In the genomic region with DNA sequence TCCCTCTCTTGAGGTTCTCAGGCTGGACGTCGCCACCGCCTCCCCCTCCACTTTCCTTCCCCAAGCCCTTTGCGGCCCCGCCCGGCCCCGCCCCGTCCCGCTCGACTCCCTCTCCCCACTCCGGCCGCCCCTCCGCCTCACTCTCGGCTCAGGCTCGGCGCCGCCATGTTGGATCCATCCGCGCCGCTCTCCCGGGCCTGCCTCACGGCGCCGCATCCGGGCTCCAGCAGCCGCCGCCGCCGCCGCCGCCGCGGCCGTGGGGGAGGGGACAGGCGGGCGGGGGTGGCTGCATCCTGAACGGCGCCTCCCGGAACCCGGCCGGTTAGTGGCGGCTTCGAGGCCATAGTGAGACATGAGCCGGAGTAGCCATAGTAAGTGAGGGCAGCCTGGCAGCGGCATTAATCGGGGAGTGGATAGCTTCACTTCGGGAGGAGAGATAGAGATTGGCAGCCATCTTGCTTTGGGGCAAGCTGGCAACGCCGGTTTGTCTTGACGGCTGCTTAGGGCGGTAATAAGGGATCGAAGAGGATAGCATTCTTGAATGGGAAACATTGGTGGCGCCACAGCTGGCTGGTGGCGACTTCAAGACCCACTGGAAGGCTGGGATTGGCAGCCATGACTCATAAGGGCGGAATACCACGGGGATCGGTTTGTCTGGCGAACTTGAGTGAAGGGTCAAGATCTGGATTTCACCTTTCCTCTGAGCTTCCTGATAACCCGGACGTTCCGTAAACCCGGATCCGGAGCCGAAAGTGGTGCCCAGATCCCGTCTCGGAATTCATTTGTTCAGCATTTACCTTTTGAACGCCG, we compare ENCODE assay signal across 8 cellular contexts. TPM values are rescaled to one million over a fixed set of nuclear protein-coding genes. Genes with fewer than 3 reads are reported as not detected.
DNase-seq lines count a peak whose midpoint lies in the region; TF ChIP-seq lines count a peak whose summit lies in the region.

A gene with protein sequence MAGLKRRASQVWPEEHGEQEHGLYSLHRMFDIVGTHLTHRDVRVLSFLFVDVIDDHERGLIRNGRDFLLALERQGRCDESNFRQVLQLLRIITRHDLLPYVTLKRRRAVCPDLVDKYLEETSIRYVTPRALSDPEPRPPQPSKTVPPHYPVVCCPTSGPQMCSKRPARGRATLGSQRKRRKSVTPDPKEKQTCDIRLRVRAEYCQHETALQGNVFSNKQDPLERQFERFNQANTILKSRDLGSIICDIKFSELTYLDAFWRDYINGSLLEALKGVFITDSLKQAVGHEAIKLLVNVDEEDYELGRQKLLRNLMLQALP (minus strand): TSS at position 258 of the 810 bp plus-strand sequence. CDS start 8,205 bp downstream, outside the sequence.

- peaks cover 24% of the 10 kb centered on the region for H3K4me1 Mint-ChIP-seq in HFFc6 (ENCODE audit: low read depth)
- peaks cover 51% of the 10 kb centered on the region for H3K4me1 Mint-ChIP-seq in activated naive CD4-positive, alpha-beta T cell treated with anti-CD3 and anti-CD28 coated beads, Interleukin-2, amount 10 ng/mL, durations not matched to agents 7 days and 5 days

- peak; percentile 34 for TF ChIP-seq POLR2A in NB4 (IDR thresholded peaks at IDR 0.05; ENCODE audit: extremely low read depth, insufficient read length)

- H3K27ac ChIP-seq in SK-N-MC = peak within 1 kb of the TSS; percentile 98
- H3K27ac ChIP-seq in temporal lobe (ENCODE audit: low read depth, low read length) = peak within 1 kb of the TSS; percentile 93

- H3K36me3 ChIP-seq in GM06990 (ENCODE audit: control insufficient read depth, insufficient read depth, low read length) (peaks cover 2% of the 10 kb centered on the region), SK-N-MC (ENCODE audit: insufficient read depth, low read length) (peaks cover 22% of the 10 kb centered on the region)

- CTCF ChIA-PET in activated naive CD4-positive, alpha-beta T cell treated with anti-CD3 and anti-CD28 coated beads, Interleukin-2, amount 10 ng/mL, durations not matched to agents 7 days and 5 days (lab: Charles Lee) = interaction anchor here (0.7 to 1.6 kb wide), 9 partner anchors 14 to 137 kb away, joined by 3 to 4 read pairs (median 3); a partner anchor contains a TSS

- H3K4me3 ChIP-seq in GM06990 (replicated peaks; ENCODE audit: low read depth, low read length) (peak within 1 kb of the TSS; percentile 91), NB4 (ENCODE audit: low read depth, low read length) (peak within 1 kb of the TSS; percentile 85), SK-N-MC (peak within 1 kb of the TSS; percentile 97)

- H3K9me3 ChIP-seq in SK-N-MC (ENCODE audit: low read depth, low read length) = no peaks in the 10 kb centered on the region

- no peak for TF ChIP-seq CTCF in GM06990 (IDR thresholded peaks at IDR 0.05; ENCODE audit: insufficient read depth, low read length, poor library complexity, severe bottlenecking)
- peak; percentile 37; the same call in 1 of the 2 replicates for TF ChIP-seq CTCF in HFFc6 (IDR thresholded peaks at IDR 0.05)
- TF ChIP-seq CTCF in NB4 (IDR thresholded peaks at IDR 0.05; ENCODE audit: low read depth, low read length) = no peak

- 0 out of 2 replicates have a peak, but pooled peaks cover 1% of the 10 kb centered on the region for H3K27me3 Mint-ChIP-seq in HFFc6 (ENCODE audit: insufficient read depth)
- no peaks in the 10 kb centered on the region for H3K27me3 Mint-ChIP-seq in activated naive CD4-positive, alpha-beta T cell treated with anti-CD3 and anti-CD28 coated beads, Interleukin-2, amount 10 ng/mL, durations not matched to agents 7 days and 5 days

- peaks cover 23% of the 10 kb centered on the region; the same call in 1 of the 2 replicates for H3K36me3 Mint-ChIP-seq in HFFc6 (ENCODE audit: low read depth)
- H3K36me3 Mint-ChIP-seq in activated naive CD4-positive, alpha-beta T cell treated with anti-CD3 and anti-CD28 coated beads, Interleukin-2, amount 10 ng/mL, durations not matched to agents 7 days and 5 days = peaks cover 29% of the 10 kb centered on the region

- H3K9me3 Mint-ChIP-seq in HFFc6 = no peaks in the 10 kb centered on the region
- H3K9me3 Mint-ChIP-seq in activated naive CD4-positive, alpha-beta T cell treated with anti-CD3 and anti-CD28 coated beads, Interleukin-2, amount 10 ng/mL, durations not matched to agents 7 days and 5 days = no peaks in the 10 kb centered on the region

- H3K4me3 Mint-ChIP-seq in HFFc6 = no peak within 1 kb of the TSS
- no peak within 1 kb of the TSS for H3K4me3 Mint-ChIP-seq in activated naive CD4-positive, alpha-beta T cell treated with anti-CD3 and anti-CD28 coated beads, Interleukin-2, amount 10 ng/mL, durations not matched to agents 7 days and 5 days

- peak; percentile 91 for DNase-seq in GM06990 (ENCODE audit: extremely low read depth, insufficient read length)
- peak; percentile 97 for DNase-seq in HFFc6
- DNase-seq in NB4 (ENCODE audit: low read depth) = peak; percentile 97
- DNase-seq in SK-N-MC (ENCODE audit: low read depth, low spot score) = peak; percentile 86
- DNase-seq in activated naive CD4-positive, alpha-beta T cell treated with anti-CD3 and anti-CD28 coated beads, Interleukin-2, amount 10 ng/mL, durations not matched to agents 7 days and 5 days = peak; percentile 94
- peak; percentile 93 for DNase-seq in germinal center (ENCODE audit: low spot score)
- peak; percentile 96 for DNase-seq in occipital lobe (lab: John Stamatoyannopoulos, UW)

- no peaks in the 10 kb centered on the region for H3K27me3 ChIP-seq in GM06990 (replicated peaks; ENCODE audit: control insufficient read depth, insufficient read depth, low read length)

- H3K27ac Mint-ChIP-seq in HFFc6 = no peak within 1 kb of the TSS
- H3K27ac Mint-ChIP-seq in activated naive CD4-positive, alpha-beta T cell treated with anti-CD3 and anti-CD28 coated beads, Interleukin-2, amount 10 ng/mL, durations not matched to agents 7 days and 5 days = peak within 1 kb of the TSS; percentile 86

- H3K9ac ChIP-seq in SK-N-MC (ENCODE audit: insufficient read length) = peak within 1 kb of the TSS; percentile 92

RNA-seq across cellular contexts. Expression of the gene that starts here (rescaled TPM):
- total RNA-seq in HFFc6 (2021; fragmentation: NEBNext Ultra II Directional; extraction: Animal tissue kit (Norgen Biotek cat#: 25700)) = 10 to 100 TPM; 29.8 to 39.2 (median 36.0) TPM
- 26.8 TPM for total RNA-seq in occipital lobe
- total RNA-seq in temporal lobe = 20.2 TPM

Comparison
In these comparisons a context has a peak if more than half of its experiments do, and no peak if none do; other contexts are left out.
1. Peak in every context shown above with its lines: DNase-seq, H3K4me3 ChIP-seq and H3K27ac ChIP-seq.